In genomic region chr21:44300262-44300959, GRCh38 we compare ENCODE assay signal across 8 cellular contexts. TPM values are rescaled to one million over a fixed set of nuclear protein-coding genes. Genes with fewer than 3 reads are reported as not detected.
DNase-seq lines count a peak whose midpoint lies in the region; ATAC-seq and TF ChIP-seq lines count a peak whose summit lies in the region.

No MANE protein-coding gene starts in this region.

- peak overlapping the region; percentile 94 for H3K4me3 ChIP-seq in GM12865 (ENCODE audit: low read depth, low read length)

- no peak for TF ChIP-seq CTCF in GM12865 (IDR thresholded peaks at IDR 0.05; ENCODE audit: insufficient read depth, low read depth, low read length, missing control alignments)

- CTCF ChIA-PET in activated CD4-positive, alpha-beta memory T cell treated with anti-CD3 and anti-CD28 coated beads, Interleukin-2, amount 10 ng/mL, durations not matched to agents 7 days and 5 days (lab: Charles Lee): interaction anchor here (0.6 kb wide), 2 partner anchors 179 to 434 kb away, joined by 3 read pairs; no protein-coding TSS in a partner anchor

- ATAC-seq in HG02642 (IDR thresholded peaks at IDR 0.05; ENCODE audit: poor library complexity, unreplicated experiment): peak; percentile 32

- peak; percentile 73 for DNase-seq in GM12865 (ENCODE audit: low read depth)
- DNase-seq in NCI-H2227 (lab: John Stamatoyannopoulos, UW; ENCODE audit: unreplicated experiment): peak; percentile 75
- DNase-seq in activated CD4-positive, alpha-beta memory T cell treated with anti-CD3 and anti-CD28 coated beads, Interleukin-2, amount 10 ng/mL, durations not matched to agents 7 days and 5 days: peak; percentile 73
- DNase-seq in effector CD4-positive, alpha-beta T cell: peak; percentile 47
- DNase-seq in lung microvascular endothelial cell (ENCODE audit: low read depth in 2 of 2): peak; percentile 43 to 53
- peak; percentile 42 for DNase-seq in stimulated activated CD8-positive, alpha-beta memory T cell treated with anti-CD3 and anti-CD28 coated beads, Interleukin-12 subunit alpha, Interleukin-12 subunit beta, amount 100 ng/mL, for 1 hour (ENCODE audit: low read depth)
- DNase-seq in DMS153 (lab: John Stamatoyannopoulos, UW): no peak

- POLR2A ChIA-PET in activated CD4-positive, alpha-beta memory T cell treated with anti-CD3 and anti-CD28 coated beads, Interleukin-2, amount 10 ng/mL, durations not matched to agents 7 days and 5 days (lab: Charles Lee): interaction anchor here (0.7 to 0.9 kb wide), 2 partner anchors 13 to 38 kb away, joined by 3 read pairs; no protein-coding TSS in a partner anchor

- H3K4me1 Mint-ChIP-seq in activated CD4-positive, alpha-beta memory T cell treated with anti-CD3 and anti-CD28 coated beads, Interleukin-2, amount 10 ng/mL, durations not matched to agents 7 days and 5 days: peaks cover 60% of the 10 kb centered on the region

- H3K9me3 Mint-ChIP-seq in activated CD4-positive, alpha-beta memory T cell treated with anti-CD3 and anti-CD28 coated beads, Interleukin-2, amount 10 ng/mL, durations not matched to agents 7 days and 5 days: no peaks in the 10 kb centered on the region

- peak overlapping the region; percentile 82 for H3K4me3 Mint-ChIP-seq in activated CD4-positive, alpha-beta memory T cell treated with anti-CD3 and anti-CD28 coated beads, Interleukin-2, amount 10 ng/mL, durations not matched to agents 7 days and 5 days

- peak overlapping the region; percentile 76 for H3K27ac Mint-ChIP-seq in activated CD4-positive, alpha-beta memory T cell treated with anti-CD3 and anti-CD28 coated beads, Interleukin-2, amount 10 ng/mL, durations not matched to agents 7 days and 5 days

- peaks cover 16% of the 10 kb centered on the region for H3K36me3 Mint-ChIP-seq in activated CD4-positive, alpha-beta memory T cell treated with anti-CD3 and anti-CD28 coated beads, Interleukin-2, amount 10 ng/mL, durations not matched to agents 7 days and 5 days (ENCODE audit: low read depth)

- H3K27me3 Mint-ChIP-seq in activated CD4-positive, alpha-beta memory T cell treated with anti-CD3 and anti-CD28 coated beads, Interleukin-2, amount 10 ng/mL, durations not matched to agents 7 days and 5 days: no peaks in the 10 kb centered on the region

RNA-seq across cellular contexts. Expression of gene PFKL, which starts 0.6 kb away (rescaled TPM):
- 100 to 1,000 TPM; 218 to 221 TPM for total RNA-seq in activated CD4-positive, alpha-beta memory T cell treated with anti-CD3 and anti-CD28 coated beads, Interleukin-2, amount 10 ng/mL, durations not matched to agents 7 days and 5 days
- 196 and 329 TPM in 2 replicates for total RNA-seq in lung microvascular endothelial cell

RNA-seq across cellular contexts. Expression of gene AIRE, which starts 14.7 kb away (rescaled TPM):
- total RNA-seq in activated CD4-positive, alpha-beta memory T cell treated with anti-CD3 and anti-CD28 coated beads, Interleukin-2, amount 10 ng/mL, durations not matched to agents 7 days and 5 days: under 1 TPM; 0.48 to 0.58 TPM
- total RNA-seq in lung microvascular endothelial cell: not detected in 2 replicates

RNA-seq across cellular contexts. Expression of gene DNMT3L, which starts 38.7 kb away (rescaled TPM):
- total RNA-seq in activated CD4-positive, alpha-beta memory T cell treated with anti-CD3 and anti-CD28 coated beads, Interleukin-2, amount 10 ng/mL, durations not matched to agents 7 days and 5 days: not detected
- total RNA-seq in lung microvascular endothelial cell: not detected in 2 replicates

RNA-seq across cellular contexts. Expression of gene CFAP410, which starts 38.8 kb away (rescaled TPM):
- 10 to 100 TPM; 14.2 to 15.5 TPM for total RNA-seq in activated CD4-positive, alpha-beta memory T cell treated with anti-CD3 and anti-CD28 coated beads, Interleukin-2, amount 10 ng/mL, durations not matched to agents 7 days and 5 days
- total RNA-seq in lung microvascular endothelial cell: 3.7 and 4.8 TPM in 2 replicates

RNA-seq across cellular contexts. Expression of gene TRPM2, which starts 53.0 kb away (rescaled TPM):
- 10 to 100 TPM; 13.7 to 14.8 TPM for total RNA-seq in activated CD4-positive, alpha-beta memory T cell treated with anti-CD3 and anti-CD28 coated beads, Interleukin-2, amount 10 ng/mL, durations not matched to agents 7 days and 5 days
- 0.22 and 0.40 TPM in 2 replicates for total RNA-seq in lung microvascular endothelial cell
